In genomic region chr2:102306125-102306524, GRCh38 we compare ENCODE assay signal across 1 cellular context.
TF ChIP-seq lines count a peak whose summit lies in the region.

No MANE protein-coding gene starts in this region.

TF ChIP-seq in K562, 482 proteins besides CTCF, POLR2A, EP300 and RAD21:
- peak; percentile 74; the same call in 1 of the 2 replicates for TF ChIP-seq C11orf30 (IDR thresholded peaks at IDR 0.05; ENCODE audit: low read depth)
- peak; percentile 59 for TF ChIP-seq MAFG (tag; conservative IDR thresholded peaks at IDR 0.05)
- no peak for TF ChIP-seq MBD2 (IDR thresholded peaks at IDR 0.05; ENCODE audit: borderline replicate concordance, low read depth)
- TF ChIP-seq MAFF (IDR thresholded peaks at IDR 0.05; ENCODE audit: low read length) = peak; percentile 16; the same call in 1 of the 2 replicates
- TF ChIP-seq ZNF316 (IDR thresholded peaks at IDR 0.05) = peak; percentile 77
- no peak for TF ChIP-seq ZNF668 (CRISPR knock-in tag; IDR thresholded peaks at IDR 0.05)
- no peak for TF ChIP-seq CCNT2 (IDR thresholded peaks at IDR 0.05; ENCODE audit: borderline replicate concordance, extremely low read depth, insufficient read length, low read depth, low read length)
